Comparison of ENCODE assay signal across 25 cellular contexts in genomic region chr20:61909028-61909427, GRCh38.
"Had no signal": no experiment of that assay in that cellular context is flagged by ENCODE, and none has a peak within 500 bp of the region (broad histone marks: within the 10 kb centered on the region; RNA-seq: fewer than 3 reads in every experiment).

No MANE protein-coding gene starts in this region.

- H3K4me1 ChIP-seq: left ventricle myocardium inferior, right atrium auricular region, right lobe of liver, stomach, testis, thyroid gland, transverse colon, upper lobe of left lung, vagina had no signal

- H3K4me3 ChIP-seq: hepatocyte, left ventricle myocardium inferior, mucosa of descending colon, ovary, right atrium auricular region, right lobe of liver, smooth muscle cell, stomach, testis, thyroid gland, transverse colon, upper lobe of left lung, vagina had no signal

- ATAC-seq: left colon; mucosa of descending colon; naive thymus-derived CD4-positive, alpha-beta T cell; natural killer cell treated with Interleukin-12 subunit alpha and Interleukin-12 subunit beta and Interleukin-15 and Interleukin-18, amount 100 ng/mL, for 72 hours; right lobe of liver; stimulated activated naive B cell treated with anti-CD40 and anti-IgM and Interleukin-4, amounts not matched to agents 10 μg/mL and 1 μg/mL and 100 μg/mL, for 72 hours; stimulated activated naive CD8-positive, alpha-beta T cell treated with anti-CD3 and anti-CD28 coated beads, Interleukin-15, Interleukin-2, amounts not matched to agents 100 U/mL and 50 U/mL, for 24 hours had no signal

- H3K27me3 ChIP-seq: hepatocyte, ovary, right atrium auricular region, right lobe of liver, testis, thyroid gland, transverse colon, upper lobe of left lung, vagina had no signal

- H3K4me2 ChIP-seq: hepatocyte, smooth muscle cell had no signal

- H3K27ac ChIP-seq: hepatocyte, left ventricle myocardium inferior, ovary, right atrium auricular region, right lobe of liver, stomach, testis, thyroid gland, transverse colon, upper lobe of left lung, vagina had no signal

- H3K36me3 ChIP-seq: left ventricle myocardium inferior, ovary, right atrium auricular region, right lobe of liver, stomach, thyroid gland, transverse colon, upper lobe of left lung, vagina had no signal

- H2AFZ ChIP-seq: hepatocyte had no signal

- H3K79me2 ChIP-seq: hepatocyte had no signal

- DNase-seq: islet precursor cell; kidney glomerular epithelial cell; left colon; left ventricle myocardium inferior; midbrain; naive thymus-derived CD4-positive, alpha-beta T cell; ovary; right lobe of liver; stimulated activated CD4-positive, alpha-beta T cell treated with anti-CD3 and anti-CD28 coated beads, Interleukin-12 subunit alpha, Interleukin-12 subunit beta, amount 100 ng/mL, for 4 hours; stimulated activated CD4-positive, alpha-beta T cell treated with anti-CD3 and anti-CD28 coated beads, Interleukin-15, amount 100 ng/mL, for 24 hours; stimulated activated CD4-positive, alpha-beta T cell treated with anti-CD3 and anti-CD28 coated beads, Interleukin-2, amount 100 ng/mL, for 24 hours; stimulated activated CD4-positive, alpha-beta T cell treated with anti-CD3 and anti-CD28 coated beads, Interleukin-4, amount 100 ng/mL, for 1 hour; stimulated activated naive B cell treated with anti-CD40 and anti-IgM and Interleukin-4, amounts not matched to agents 10 μg/mL and 1 μg/mL and 100 μg/mL, for 72 hours; stimulated activated naive CD8-positive, alpha-beta T cell treated with anti-CD3 and anti-CD28 coated beads, Interleukin-15, Interleukin-2, amounts not matched to agents 100 U/mL and 50 U/mL, for 24 hours; stomach; testis; thyroid gland; transverse colon; upper lobe of left lung had no signal

- H3K9me3 ChIP-seq: mucosa of descending colon, ovary, right atrium auricular region, right lobe of liver, testis, thyroid gland, transverse colon, vagina had no signal
